In the genomic region with DNA sequence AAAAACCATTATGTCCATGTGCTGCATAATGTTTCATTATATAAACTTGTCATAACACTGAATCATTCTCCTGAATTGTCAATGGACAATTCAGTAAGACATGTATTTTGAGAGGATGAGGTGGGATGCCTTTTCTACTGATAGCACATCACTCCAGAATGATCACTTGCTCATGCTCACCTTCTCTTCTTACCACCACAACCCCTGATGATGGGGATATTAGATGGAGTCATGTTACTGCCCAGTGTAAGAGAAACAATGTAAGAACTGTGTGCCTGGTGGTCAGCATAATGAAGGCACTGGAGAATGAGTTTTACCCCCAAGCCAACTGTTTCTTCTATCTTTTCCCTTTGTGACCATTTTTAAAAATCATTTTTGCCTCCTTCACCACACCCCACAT, we compare ENCODE assay signal across 15 cellular contexts.
A peak's percentile ranks its signal among the peaks of the same experiment; 100 is the strongest.
DNase-seq lines count a peak whose midpoint lies in the region; TF ChIP-seq lines count a peak whose summit lies in the region.
"Had no signal": no experiment of that assay in that cellular context is flagged by ENCODE, and none has a peak within 500 bp of the region (broad histone marks: within the 10 kb centered on the region; RNA-seq: fewer than 3 reads in every experiment).

No MANE protein-coding gene starts in this region.

- H3K27ac ChIP-seq in SJCRH30 (no peak overlapping the region), osteoblast (ENCODE audit: low read depth, low read length) (peak overlapping the region; percentile 13)
- H3K27ac ChIP-seq: 22Rv1, BLaER1 had no signal

- CTCF ChIA-PET in HEK293T (lab: Yijun Ruan, JAX): no interaction called here

- no peak for TF ChIP-seq CTCF in osteoblast (IDR thresholded peaks at IDR 0.05; ENCODE audit: extremely low read depth, low read depth, low read length)

- H2AFZ ChIP-seq in osteoblast (ENCODE audit: low read length): no peak overlapping the region
- H2AFZ ChIP-seq: GM23338 had no signal

- POLR2A ChIA-PET in HEK293T (lab: Yijun Ruan, JAX): no interaction called here

- H3K36me3 ChIP-seq in SJCRH30: no peaks in the 10 kb centered on the region
- H3K36me3 ChIP-seq in osteoblast (ENCODE audit: insufficient read depth, low read length): peaks cover 36% of the 10 kb centered on the region
- H3K36me3 ChIP-seq: BLaER1 had no signal

- H3K4me3 ChIP-seq in SJCRH30 (no peak overlapping the region), osteoblast (ENCODE audit: insufficient read depth, low read length) (no peak overlapping the region)
- H3K4me3 ChIP-seq: BLaER1, GM12878, GM23338 had no signal

- H3K9me3 ChIP-seq in SJCRH30 (replicated peaks) (no peaks in the 10 kb centered on the region), osteoblast (ENCODE audit: low read depth, low read length) (no peaks in the 10 kb centered on the region)
- H3K9me3 ChIP-seq: BLaER1, Caco-2 had no signal

- no peaks in the 10 kb centered on the region for H3K27me3 ChIP-seq in SJCRH30
- H3K27me3 ChIP-seq in osteoblast (ENCODE audit: insufficient read depth, low read length): no peaks in the 10 kb centered on the region
- H3K27me3 ChIP-seq: BLaER1 had no signal

- H3K4me1 ChIP-seq in SJCRH30: peaks cover 6% of the 10 kb centered on the region; the same call in 1 of the 2 replicates
- H3K4me1 ChIP-seq in osteoblast (ENCODE audit: insufficient read depth, low read length): peaks cover 39% of the 10 kb centered on the region
- H3K4me1 ChIP-seq: BLaER1, Caco-2 had no signal

- DNase-seq in NCI-H146 (lab: John Stamatoyannopoulos, UW): peak; percentile 2
- no peak for DNase-seq in NCI-H146 treated with DMSO at 0.1 percent for 48 hours (lab: John Stamatoyannopoulos, UW; ENCODE audit: unreplicated experiment)
- DNase-seq in SJCRH30: peak; percentile 3 to 54
- no peak for DNase-seq in osteoblast (ENCODE audit: insufficient read length, low spot score, missing footprints)
- DNase-seq in HEK293T (ENCODE audit: extremely low spot score): no peak
- no peak for DNase-seq in GM03348 (ENCODE audit: low spot score)
- DNase-seq in stimulated activated CD4-positive, alpha-beta T cell treated with anti-CD3 and anti-CD28 coated beads, Interleukin-4, amount 100 ng/mL, for 1 hour: no peak
- DNase-seq: AML-193; Caco-2; CD8-positive, alpha-beta memory T cell; H7 had no signal

- no peak overlapping the region for H3K4me2 ChIP-seq in osteoblast (ENCODE audit: insufficient read depth, low read length)
- H3K4me2 ChIP-seq: BLaER1, GM23338 had no signal

- no peaks in the 10 kb centered on the region for H4K20me1 ChIP-seq in osteoblast (ENCODE audit: insufficient read depth, low read length)
- H4K20me1 ChIP-seq: BLaER1 had no signal

- H3K79me2 ChIP-seq in osteoblast (ENCODE audit: insufficient read depth, low read length): no peaks in the 10 kb centered on the region

TF ChIP-seq in HEK293T, 16 proteins besides CTCF, POLR2A, EP300 and RAD21:
- no peak for TF ChIP-seq SUZ12 (IDR thresholded peaks at IDR 0.05)

Comparison
In these comparisons a context has a peak if more than half of its experiments do, and no peak if none do; other contexts are left out.
1. DNase-seq: peak in NCI-H146 (single experiment) and SJCRH30 (2 of 2); none in NCI-H146 treated with DMSO at 0.1 percent for 48 hours (single experiment), osteoblast (single experiment), HEK293T (single experiment), GM03348 (single experiment) and stimulated activated CD4-positive, alpha-beta T cell treated with anti-CD3 and anti-CD28 coated beads, Interleukin-4, amount 100 ng/mL, for 1 hour (single experiment).